ENCODE assay signal across 1 cellular context in the genomic region with DNA sequence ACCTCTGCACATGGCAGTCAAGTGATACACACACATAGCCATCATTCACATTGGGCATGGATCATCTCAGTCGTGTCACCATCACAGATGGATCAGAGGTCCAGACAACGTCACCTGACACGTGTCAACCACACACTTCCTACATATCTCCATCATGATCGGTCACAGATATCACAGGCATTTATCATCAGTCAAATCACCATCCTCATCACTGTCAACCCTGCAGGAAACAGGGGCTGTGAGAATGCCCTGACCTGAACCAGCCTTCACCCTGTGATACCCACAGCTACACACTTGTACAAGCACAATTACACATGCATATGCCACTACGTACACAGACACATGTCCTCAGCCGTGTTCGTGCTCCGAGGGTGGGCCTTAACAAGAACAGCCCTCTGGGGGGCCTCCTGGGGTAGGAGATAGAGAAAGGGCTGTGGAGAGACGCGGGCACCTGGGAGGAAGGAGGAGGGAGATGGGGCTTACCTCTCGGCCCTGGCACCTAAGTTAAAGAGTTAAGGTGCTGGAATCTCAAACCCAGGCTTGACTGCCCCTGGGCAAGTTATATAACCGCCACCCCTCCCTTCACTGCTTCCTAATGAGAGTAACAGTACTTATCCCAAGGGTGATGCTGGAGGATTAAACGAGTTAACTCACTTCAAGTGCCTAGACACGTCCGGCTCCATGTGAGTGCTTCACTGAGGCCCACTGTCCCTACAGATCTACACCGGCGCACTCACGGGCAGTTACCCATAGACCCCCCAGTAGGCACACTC.
TF ChIP-seq lines count a peak whose summit lies in the region.

No MANE protein-coding gene starts in this region.

TF ChIP-seq in GM23338, 12 proteins besides CTCF, POLR2A, EP300 and RAD21 (continued from another document):
- TF ChIP-seq, protein P1, sequence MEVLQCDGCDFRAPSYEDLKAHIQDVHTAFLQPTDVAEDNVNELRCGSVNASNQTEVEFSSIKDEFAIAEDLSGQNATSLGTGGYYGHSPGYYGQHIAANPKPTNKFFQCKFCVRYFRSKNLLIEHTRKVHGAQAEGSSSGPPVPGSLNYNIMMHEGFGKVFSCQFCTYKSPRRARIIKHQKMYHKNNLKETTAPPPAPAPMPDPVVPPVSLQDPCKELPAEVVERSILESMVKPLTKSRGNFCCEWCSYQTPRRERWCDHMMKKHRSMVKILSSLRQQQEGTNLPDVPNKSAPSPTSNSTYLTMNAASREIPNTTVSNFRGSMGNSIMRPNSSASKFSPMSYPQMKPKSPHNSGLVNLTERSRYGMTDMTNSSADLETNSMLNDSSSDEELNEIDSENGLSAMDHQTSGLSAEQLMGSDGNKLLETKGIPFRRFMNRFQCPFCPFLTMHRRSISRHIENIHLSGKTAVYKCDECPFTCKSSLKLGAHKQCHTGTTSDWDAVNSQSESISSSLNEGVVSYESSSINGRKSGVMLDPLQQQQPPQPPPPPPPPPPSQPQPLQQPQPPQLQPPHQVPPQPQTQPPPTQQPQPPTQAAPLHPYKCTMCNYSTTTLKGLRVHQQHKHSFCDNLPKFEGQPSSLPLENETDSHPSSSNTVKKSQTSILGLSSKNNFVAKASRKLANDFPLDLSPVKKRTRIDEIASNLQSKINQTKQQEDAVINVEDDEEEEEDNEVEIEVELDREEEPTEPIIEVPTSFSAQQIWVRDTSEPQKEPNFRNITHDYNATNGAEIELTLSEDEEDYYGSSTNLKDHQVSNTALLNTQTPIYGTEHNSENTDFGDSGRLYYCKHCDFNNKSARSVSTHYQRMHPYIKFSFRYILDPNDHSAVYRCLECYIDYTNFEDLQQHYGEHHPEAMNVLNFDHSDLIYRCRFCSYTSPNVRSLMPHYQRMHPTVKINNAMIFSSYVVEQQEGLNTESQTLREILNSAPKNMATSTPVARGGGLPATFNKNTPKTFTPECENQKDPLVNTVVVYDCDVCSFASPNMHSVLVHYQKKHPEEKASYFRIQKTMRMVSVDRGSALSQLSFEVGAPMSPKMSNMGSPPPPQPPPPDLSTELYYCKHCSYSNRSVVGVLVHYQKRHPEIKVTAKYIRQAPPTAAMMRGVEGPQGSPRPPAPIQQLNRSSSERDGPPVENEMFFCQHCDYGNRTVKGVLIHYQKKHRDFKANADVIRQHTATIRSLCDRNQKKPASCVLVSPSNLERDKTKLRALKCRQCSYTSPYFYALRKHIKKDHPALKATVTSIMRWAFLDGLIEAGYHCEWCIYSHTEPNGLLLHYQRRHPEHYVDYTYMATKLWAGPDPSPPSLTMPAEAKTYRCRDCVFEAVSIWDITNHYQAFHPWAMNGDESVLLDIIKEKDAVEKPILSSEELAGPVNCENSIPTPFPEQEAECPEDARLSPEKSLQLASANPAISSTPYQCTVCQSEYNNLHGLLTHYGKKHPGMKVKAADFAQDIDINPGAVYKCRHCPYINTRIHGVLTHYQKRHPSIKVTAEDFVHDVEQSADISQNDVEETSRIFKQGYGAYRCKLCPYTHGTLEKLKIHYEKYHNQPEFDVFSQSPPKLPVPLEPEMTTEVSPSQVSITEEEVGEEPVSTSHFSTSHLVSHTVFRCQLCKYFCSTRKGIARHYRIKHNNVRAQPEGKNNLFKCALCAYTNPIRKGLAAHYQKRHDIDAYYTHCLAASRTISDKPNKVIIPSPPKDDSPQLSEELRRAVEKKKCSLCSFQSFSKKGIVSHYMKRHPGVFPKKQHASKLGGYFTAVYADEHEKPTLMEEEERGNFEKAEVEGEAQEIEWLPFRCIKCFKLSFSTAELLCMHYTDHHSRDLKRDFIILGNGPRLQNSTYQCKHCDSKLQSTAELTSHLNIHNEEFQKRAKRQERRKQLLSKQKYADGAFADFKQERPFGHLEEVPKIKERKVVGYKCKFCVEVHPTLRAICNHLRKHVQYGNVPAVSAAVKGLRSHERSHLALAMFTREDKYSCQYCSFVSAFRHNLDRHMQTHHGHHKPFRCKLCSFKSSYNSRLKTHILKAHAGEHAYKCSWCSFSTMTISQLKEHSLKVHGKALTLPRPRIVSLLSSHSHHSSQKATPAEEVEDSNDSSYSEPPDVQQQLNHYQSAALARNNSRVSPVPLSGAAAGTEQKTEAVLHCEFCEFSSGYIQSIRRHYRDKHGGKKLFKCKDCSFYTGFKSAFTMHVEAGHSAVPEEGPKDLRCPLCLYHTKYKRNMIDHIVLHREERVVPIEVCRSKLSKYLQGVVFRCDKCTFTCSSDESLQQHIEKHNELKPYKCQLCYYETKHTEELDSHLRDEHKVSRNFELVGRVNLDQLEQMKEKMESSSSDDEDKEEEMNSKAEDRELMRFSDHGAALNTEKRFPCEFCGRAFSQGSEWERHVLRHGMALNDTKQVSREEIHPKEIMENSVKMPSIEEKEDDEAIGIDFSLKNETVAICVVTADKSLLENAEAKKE (CRISPR knock-in tag; IDR thresholded peaks at IDR 0.05): no peak
- TF ChIP-seq JUNB (IDR thresholded peaks at IDR 0.05; ENCODE audit: unreplicated experiment) (no peak), ZNF331 (CRISPR knock-in tag; IDR thresholded peaks at IDR 0.05; ENCODE audit: low read depth) (no peak), NANOG (IDR thresholded peaks at IDR 0.05; ENCODE audit: borderline replicate concordance) (no peak), EZH2phosphoT487 (IDR thresholded peaks at IDR 0.05; ENCODE audit: unreplicated experiment) (no peak), EZH2 (IDR thresholded peaks at IDR 0.05; ENCODE audit: low read depth, unreplicated experiment) (no peak), ZNF114 (CRISPR knock-in tag; IDR thresholded peaks at IDR 0.05) (no peak), STAT1 (IDR thresholded peaks at IDR 0.05; ENCODE audit: unreplicated experiment) (no peak), CREB1 (CRISPR knock-in tag; IDR thresholded peaks at IDR 0.05; ENCODE audit: low read depth) (no peak)
- TF ChIP-seq, protein P2, sequence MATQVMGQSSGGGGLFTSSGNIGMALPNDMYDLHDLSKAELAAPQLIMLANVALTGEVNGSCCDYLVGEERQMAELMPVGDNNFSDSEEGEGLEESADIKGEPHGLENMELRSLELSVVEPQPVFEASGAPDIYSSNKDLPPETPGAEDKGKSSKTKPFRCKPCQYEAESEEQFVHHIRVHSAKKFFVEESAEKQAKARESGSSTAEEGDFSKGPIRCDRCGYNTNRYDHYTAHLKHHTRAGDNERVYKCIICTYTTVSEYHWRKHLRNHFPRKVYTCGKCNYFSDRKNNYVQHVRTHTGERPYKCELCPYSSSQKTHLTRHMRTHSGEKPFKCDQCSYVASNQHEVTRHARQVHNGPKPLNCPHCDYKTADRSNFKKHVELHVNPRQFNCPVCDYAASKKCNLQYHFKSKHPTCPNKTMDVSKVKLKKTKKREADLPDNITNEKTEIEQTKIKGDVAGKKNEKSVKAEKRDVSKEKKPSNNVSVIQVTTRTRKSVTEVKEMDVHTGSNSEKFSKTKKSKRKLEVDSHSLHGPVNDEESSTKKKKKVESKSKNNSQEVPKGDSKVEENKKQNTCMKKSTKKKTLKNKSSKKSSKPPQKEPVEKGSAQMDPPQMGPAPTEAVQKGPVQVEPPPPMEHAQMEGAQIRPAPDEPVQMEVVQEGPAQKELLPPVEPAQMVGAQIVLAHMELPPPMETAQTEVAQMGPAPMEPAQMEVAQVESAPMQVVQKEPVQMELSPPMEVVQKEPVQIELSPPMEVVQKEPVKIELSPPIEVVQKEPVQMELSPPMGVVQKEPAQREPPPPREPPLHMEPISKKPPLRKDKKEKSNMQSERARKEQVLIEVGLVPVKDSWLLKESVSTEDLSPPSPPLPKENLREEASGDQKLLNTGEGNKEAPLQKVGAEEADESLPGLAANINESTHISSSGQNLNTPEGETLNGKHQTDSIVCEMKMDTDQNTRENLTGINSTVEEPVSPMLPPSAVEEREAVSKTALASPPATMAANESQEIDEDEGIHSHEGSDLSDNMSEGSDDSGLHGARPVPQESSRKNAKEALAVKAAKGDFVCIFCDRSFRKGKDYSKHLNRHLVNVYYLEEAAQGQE (IDR thresholded peaks at IDR 0.05; ENCODE audit: unreplicated experiment): no peak
- TF ChIP-seq, protein P3, sequence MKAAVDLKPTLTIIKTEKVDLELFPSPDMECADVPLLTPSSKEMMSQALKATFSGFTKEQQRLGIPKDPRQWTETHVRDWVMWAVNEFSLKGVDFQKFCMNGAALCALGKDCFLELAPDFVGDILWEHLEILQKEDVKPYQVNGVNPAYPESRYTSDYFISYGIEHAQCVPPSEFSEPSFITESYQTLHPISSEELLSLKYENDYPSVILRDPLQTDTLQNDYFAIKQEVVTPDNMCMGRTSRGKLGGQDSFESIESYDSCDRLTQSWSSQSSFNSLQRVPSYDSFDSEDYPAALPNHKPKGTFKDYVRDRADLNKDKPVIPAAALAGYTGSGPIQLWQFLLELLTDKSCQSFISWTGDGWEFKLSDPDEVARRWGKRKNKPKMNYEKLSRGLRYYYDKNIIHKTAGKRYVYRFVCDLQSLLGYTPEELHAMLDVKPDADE (IDR thresholded peaks at IDR 0.05): no peak
TF ChIP-seq in GM23338: peak in this region for 0.
